8 cellular contexts compared by ENCODE assay signal in the genomic region with DNA sequence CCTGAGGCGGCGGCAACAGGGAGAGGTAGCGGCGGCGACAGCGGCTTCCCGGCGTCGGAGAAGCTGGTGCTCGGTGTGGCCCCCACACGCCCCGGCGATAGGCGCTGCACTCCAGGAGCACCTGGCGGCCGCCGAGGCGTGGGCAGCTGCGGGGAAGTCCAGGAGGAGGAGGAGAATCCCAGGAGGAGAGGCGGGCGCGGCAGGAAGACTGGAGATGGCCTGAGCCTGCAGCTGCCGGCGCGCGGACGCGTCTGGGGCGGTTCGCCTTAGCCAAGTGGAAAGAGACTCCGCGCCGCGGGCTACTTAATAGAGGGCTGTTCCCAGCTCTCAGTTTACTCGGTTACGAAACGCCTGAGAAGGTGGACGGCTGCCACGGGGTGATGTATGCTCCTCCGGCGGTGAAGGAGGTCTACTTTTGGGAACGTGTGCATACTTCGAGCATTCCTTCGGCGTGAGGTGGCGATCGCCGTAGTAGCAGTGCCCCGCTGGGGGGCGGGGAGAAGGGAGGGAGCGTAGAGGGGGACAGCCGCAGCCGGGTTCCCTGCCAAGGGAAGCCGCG. TPM values are rescaled to one million over a fixed set of nuclear protein-coding genes. Genes with fewer than 3 reads are reported as not detected.
DNase-seq lines count a peak whose midpoint lies in the region; ATAC-seq and TF ChIP-seq lines count a peak whose summit lies in the region.

COL12A1 (minus strand) TSS at position 278 of the 559 bp plus-strand sequence. CDS start 3,261 bp downstream, outside the sequence.

- H3K79me2 ChIP-seq in smooth muscle cell (ENCODE audit: low read depth), result peaks cover 6% of the 10 kb centered on the region

- no peak for ATAC-seq in central memory CD8-positive, alpha-beta T cell (replicated peaks; ENCODE audit: extremely low read depth, poor library complexity, severe bottlenecking)
- ATAC-seq in HG03354 (IDR thresholded peaks at IDR 0.05; ENCODE audit: poor library complexity, severe bottlenecking, unreplicated experiment), result no peak

- H3K36me3 ChIP-seq in NT2/D1 (ENCODE audit: insufficient read depth, insufficient read length, low read length), result no peaks in the 10 kb centered on the region
- H3K36me3 ChIP-seq in smooth muscle cell (ENCODE audit: low read depth), result no peaks in the 10 kb centered on the region

- peak within 1 kb of the TSS; percentile 61 for H3K9ac ChIP-seq in NT2/D1 (ENCODE audit: insufficient read length, low read depth)
- peak within 1 kb of the TSS; percentile 83 for H3K9ac ChIP-seq in smooth muscle cell (ENCODE audit: low read depth)

- H3K27ac ChIP-seq in smooth muscle cell (ENCODE audit: low read depth), result peak within 1 kb of the TSS; percentile 64

- H3K27me3 ChIP-seq in NT2/D1 (ENCODE audit: insufficient read depth, insufficient read length) (peaks cover 90% of the 10 kb centered on the region), smooth muscle cell (ENCODE audit: low read depth) (peaks cover 49% of the 10 kb centered on the region)

- H3K4me3 ChIP-seq in NT2/D1 (ENCODE audit: insufficient read length, low read depth), result peak within 1 kb of the TSS; percentile 57
- peak within 1 kb of the TSS; percentile 66 for H3K4me3 ChIP-seq in smooth muscle cell

- H3K4me1 Mint-ChIP-seq in central memory CD8-positive, alpha-beta T cell, result peaks cover 58% of the 10 kb centered on the region

- H3K27ac Mint-ChIP-seq in central memory CD8-positive, alpha-beta T cell (ENCODE audit: low read depth), result no peak within 1 kb of the TSS

- H2AFZ ChIP-seq in smooth muscle cell (ENCODE audit: low read depth), result peak within 1 kb of the TSS; percentile 50

- WGBS in smooth muscle cell (ENCODE audit: low lambda C conversion rate), result under 1% methylated on average over 54 of the region's 55 CpGs

- H3K4me1 ChIP-seq in NT2/D1 (ENCODE audit: insufficient read depth, insufficient read length) (no peaks in the 10 kb centered on the region), smooth muscle cell (ENCODE audit: low read depth) (peaks cover 24% of the 10 kb centered on the region)

- peaks cover 22% of the 10 kb centered on the region for H3K36me3 Mint-ChIP-seq in central memory CD8-positive, alpha-beta T cell (ENCODE audit: insufficient read depth)

- H3K4me2 ChIP-seq in smooth muscle cell, result peak within 1 kb of the TSS; percentile 82

- peaks cover 32% of the 10 kb centered on the region for H4K20me1 ChIP-seq in smooth muscle cell (ENCODE audit: low read depth)

- H3K27me3 Mint-ChIP-seq in central memory CD8-positive, alpha-beta T cell, result peaks cover 96% of the 10 kb centered on the region

- H3K9me3 ChIP-seq in NT2/D1 (ENCODE audit: insufficient read depth, low read length) (no peaks in the 10 kb centered on the region), smooth muscle cell (replicated peaks; ENCODE audit: low read depth) (no peaks in the 10 kb centered on the region)

- peak within 1 kb of the TSS; percentile 72 for H3K4me3 Mint-ChIP-seq in central memory CD8-positive, alpha-beta T cell

- no peak for TF ChIP-seq CTCF in smooth muscle cell (IDR thresholded peaks at IDR 0.05; ENCODE audit: borderline replicate concordance, insufficient read depth, poor library complexity, severe bottlenecking)

- H3K9me3 Mint-ChIP-seq in central memory CD8-positive, alpha-beta T cell, result no peaks in the 10 kb centered on the region

- DNase-seq in activated gamma-delta T cell (lab: John Stamatoyannopoulos, UW) (peak; percentile 9), activated gamma-delta T cell treated with Interleukin-2 at 50 U/mL for 16 hours (no peak), NT2/D1 (ENCODE audit: low read depth, low spot score) (no peak), islet precursor cell (peak; percentile 95), smooth muscle cell (lab: John Stamatoyannopoulos, UW; ENCODE audit: unreplicated experiment) (no peak), cortex of kidney (lab: John Stamatoyannopoulos, UW) (no peak)
- no peak for DNase-seq in central memory CD8-positive, alpha-beta T cell (ENCODE audit: low spot score in 2 of 2)

- no peaks in the 10 kb centered on the region for H3F3A ChIP-seq in smooth muscle cell (ENCODE audit: low read depth)

RNA-seq across cellular contexts. Expression of gene COL12A1, which starts in this region (rescaled TPM):
- 154 and 214 TPM in 2 replicates for total RNA-seq in smooth muscle cell
- 27.9 and 44.2 TPM in 2 replicates for polyA plus RNA-seq in smooth muscle cell

Comparison
In these comparisons a context has a peak if more than half of its experiments do, and no peak if none do; other contexts are left out.
1. DNase-seq: peak in activated gamma-delta T cell (single experiment) and islet precursor cell (single experiment); none in activated gamma-delta T cell treated with Interleukin-2 at 50 U/mL for 16 hours (single experiment), NT2/D1 (single experiment), central memory CD8-positive, alpha-beta T cell (0 of 2), smooth muscle cell (single experiment) and cortex of kidney (single experiment).